In the genomic region with DNA sequence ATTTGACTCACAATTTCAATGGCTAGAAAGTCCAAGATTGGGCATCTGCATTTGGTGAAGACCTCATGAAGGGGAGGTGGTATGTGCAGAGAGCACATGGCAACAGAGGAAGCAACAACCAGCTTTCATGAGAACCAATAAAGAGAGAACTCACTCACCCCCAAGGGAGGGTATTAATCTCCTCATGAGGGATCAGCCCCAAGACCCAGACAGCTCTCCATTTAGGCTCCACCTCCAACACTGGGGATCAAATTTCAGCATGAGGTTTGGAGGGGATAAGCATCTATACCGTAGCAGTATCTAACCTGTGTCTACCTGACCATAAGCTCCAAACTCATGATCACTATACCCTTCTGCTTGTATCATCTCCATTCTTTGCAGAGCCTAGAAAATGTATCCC, we compare ENCODE assay signal across 18 cellular contexts. TPM values are rescaled to one million over a fixed set of nuclear protein-coding genes. Genes with fewer than 3 reads are reported as not detected.
A peak's percentile ranks its signal among the peaks of the same experiment; 100 is the strongest.
DNase-seq lines count a peak whose midpoint lies in the region; ATAC-seq, FAIRE-seq and TF ChIP-seq lines count a peak whose summit lies in the region.
"Had no signal": no experiment of that assay in that cellular context is flagged by ENCODE, and none has a peak within 500 bp of the region (broad histone marks: within the 10 kb centered on the region; RNA-seq: fewer than 3 reads in every experiment).

No MANE protein-coding gene starts in this region.

- BruUV-seq in K562 (replicated peaks; lab: Mats Ljungman, UMichigan): no TSS peak

- peak overlapping the region; percentile 22; the same call in 1 of the 2 replicates for H2AFZ ChIP-seq in K562 (ENCODE audit: low read depth, low read length)
- H2AFZ ChIP-seq: GM23248 had no signal

- H3K27me3 Mint-ChIP-seq in T-helper 17 cell: peaks cover 49% of the 10 kb centered on the region

- H3K4me1 ChIP-seq in K562 (replicated peaks in 1 of 2; ENCODE audit: control insufficient read depth in 2 of 2, insufficient read depth in 2 of 2, low read length in 2 of 2): peaks cover 0 to 4% of the 10 kb centered on the region in 2 experiments; a peak in 2 of 5 replicates

- no peak overlapping the region for H3K27ac Mint-ChIP-seq in T-helper 17 cell
- H3K27ac Mint-ChIP-seq: IgD-negative memory B cell had no signal

- no peak overlapping the region for H3K4me3 ChIP-seq in K562
- H3K4me3 ChIP-seq: GM23248 had no signal

- DNase-seq in NCI-H2171 treated with DMSO at 0.1 percent for 48 hours (lab: John Stamatoyannopoulos, UW) (peak; percentile 11), NCI-H2171 (lab: John Stamatoyannopoulos, UW) (no peak), NCI-H1436 (lab: John Stamatoyannopoulos, UW) (peak; percentile 71), K562 (ENCODE audit: extremely low read depth in 1 of 4, low spot score in 3 of 4) (no peak), H54 (ENCODE audit: insufficient read length, low spot score) (no peak), T-helper 17 cell (no peak)
- DNase-seq: C1 segment of cervical spinal cord, DMS79, GM23248, NCI-H1048, NCI-H1694 treated with DMSO at 0.1 percent for 48 hours, NCI-H510A treated with DMSO at 0.1 percent for 48 hours, SIG-M5, T-helper 2 cell had no signal

- CTCF ChIA-PET in K562 (lab: Yijun Ruan, JAX; ENCODE audit: low intra/inter-chr PET ratio): no interaction called here

- no peak for TF ChIP-seq POLR2A in K562 (conservative IDR thresholded peaks at IDR 0.05)
- TF ChIP-seq POLR2A in H54 (IDR thresholded peaks at IDR 0.05; ENCODE audit: low read depth, low read length): no peak

- peaks cover 2% of the 10 kb centered on the region for H3K36me3 Mint-ChIP-seq in T-helper 17 cell (ENCODE audit: low read depth)

- no peaks in the 10 kb centered on the region for H3K9me1 ChIP-seq in K562 (ENCODE audit: control insufficient read depth, insufficient read depth, low read length)

- intact Hi-C loops in K562 (cut with micrococcal nuclease): no loop called here

- no peak overlapping the region for H3K27ac ChIP-seq in K562 (ENCODE audit: extremely low read depth, low read depth, low read length)
- H3K27ac ChIP-seq: GM23248 had no signal

- H4K20me1 ChIP-seq in K562 (replicated peaks; ENCODE audit: control insufficient read depth, insufficient read depth, low read length): no peaks in the 10 kb centered on the region

- H3K27me3 ChIP-seq in K562 (ENCODE audit: control insufficient read depth in 2 of 2, insufficient read depth in 2 of 2, low read length in 2 of 2): no peaks in the 10 kb centered on the region

- FAIRE-seq in K562 (lab: Jason Lieb, UNC) (no peak), H54 (lab: Jason Lieb, UNC) (no peak)
- FAIRE-seq: GM12891 had no signal

- H3K4me2 ChIP-seq in K562 (ENCODE audit: insufficient read depth, low read length): no peak overlapping the region

- H3K4me1 Mint-ChIP-seq in T-helper 17 cell: no peaks in the 10 kb centered on the region
- H3K4me1 Mint-ChIP-seq: IgD-negative memory B cell had no signal

- POLR2A ChIA-PET in K562 (lab: Yijun Ruan, JAX): interaction anchor here (0.6 kb wide), 2 partner anchors 76 to 454 kb away, joined by 3 to 4 read pairs; no protein-coding TSS in a partner anchor

- TF ChIP-seq CTCF in K562 (IDR thresholded peaks at IDR 0.05 in 2 of 3, conservative IDR thresholded peaks at IDR 0.05 in 1 of 3; ENCODE audit: insufficient read depth in 2 of 3, low read depth in 1 of 3, low read length in 3 of 3): no peak

- in situ Hi-C loops in K562 (cut with MboI): no loop called here

- H3K36me3 ChIP-seq in K562 (ENCODE audit: control insufficient read depth, insufficient read depth, low read length): no peaks in the 10 kb centered on the region

- no peak for TF ChIP-seq EP300 in K562 (IDR thresholded peaks at IDR 0.05; ENCODE audit: low read length)

- 0% methylated on average over 1 of the region's 1 CpG for WGBS in K562 (ENCODE audit: insufficient coverage, low coverage, missing lambda C conversion rate)

- no peak for TF ChIP-seq RAD21 in K562 (CRISPR knock-in tag; conservative IDR thresholded peaks at IDR 0.05 in 1 of 2, IDR thresholded peaks at IDR 0.05 in 1 of 2)

- no peak overlapping the region for H3K9ac ChIP-seq in K562 (ENCODE audit: insufficient read depth in 1 of 2, low read depth in 2 of 2, low read length in 2 of 2)
- H3K9ac ChIP-seq: GM23248 had no signal

- H3K79me2 ChIP-seq in K562 (ENCODE audit: control insufficient read depth, insufficient read depth, low read length): no peaks in the 10 kb centered on the region

- H3K9me3 ChIP-seq in K562 (replicated peaks; ENCODE audit: control insufficient read depth, insufficient read depth, low read depth, low read length) (no peaks in the 10 kb centered on the region), T-helper 17 cell (ENCODE audit: control insufficient read depth, low read length, poor library complexity, severe bottlenecking) (no peaks in the 10 kb centered on the region)

- peak; percentile 69 for ATAC-seq in K562
- no peak for ATAC-seq in T-helper 17 cell
- no peak for ATAC-seq in GM19324 (IDR thresholded peaks at IDR 0.05; ENCODE audit: low FRiP score, unreplicated experiment)
- no peak for ATAC-seq in HG02798 (IDR thresholded peaks at IDR 0.05; ENCODE audit: poor library complexity, unreplicated experiment)

- no peak overlapping the region for H3K4me3 Mint-ChIP-seq in T-helper 17 cell
- H3K4me3 Mint-ChIP-seq: IgD-negative memory B cell had no signal

TF ChIP-seq in K562, 482 proteins besides CTCF, POLR2A, EP300 and RAD21:
- TF ChIP-seq MEIS2 (IDR thresholded peaks at IDR 0.05; ENCODE audit: partially characterized antibody): peak; percentile 6
- TF ChIP-seq, protein P1, sequence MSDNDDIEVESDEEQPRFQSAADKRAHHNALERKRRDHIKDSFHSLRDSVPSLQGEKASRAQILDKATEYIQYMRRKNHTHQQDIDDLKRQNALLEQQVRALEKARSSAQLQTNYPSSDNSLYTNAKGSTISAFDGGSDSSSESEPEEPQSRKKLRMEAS (CRISPR knock-in tag; IDR thresholded peaks at IDR 0.05): no peak

RNA-seq across cellular contexts. Expression of gene TBC1D19, which starts 9.3 kb away (rescaled TPM):
- total RNA-seq in K562 (2011; cell fraction: chromatin; rRNA removed; ENCODE audit: low replicate concordance): 8.4 and 24.8 TPM in 2 replicates
- total RNA-seq in K562 (2011; cell fraction: nucleolus; rRNA removed): 4.7 and 5.9 TPM in 2 replicates
- total RNA-seq in K562 (2011; cell fraction: nucleoplasm; rRNA removed): 6.4 and 7.8 TPM in 2 replicates
- total RNA-seq in K562 (2014; rRNA removed) (2.9 and 3.6 TPM in 2 replicates), K562 (2014; rRNA removed; fragmentation: Illumina TruSeq; extraction: Trizol) (4.9 and 6.2 TPM in 2 replicates), K562 (2015; rRNA removed; fragmentation: Illumina TruSeq; extraction: Trizol) (4.9 and 5.6 TPM in 2 replicates), K562 (2021) (3.2 and 3.5 TPM in 2 replicates), T-helper 17 cell (1 to 10 TPM; 7.5 to 9.9 TPM)
- polyA plus RNA-seq in K562 (2011; rRNA removed) (3.7 and 4.7 TPM in 2 replicates), K562 (2014; fragmentation: Illumina TruSeq; extraction: Trizol) (3.1 and 3.7 TPM in 2 replicates), K562 (2014; fragmentation: Nextera tagmentation; extraction: Ambion mirVana) (1 to 10 TPM in 1 of 2 experiments, under 1 TPM in 1; 0.73 to 1.1 TPM), K562 (2014; rRNA removed) (2.8 and 4.7 TPM in 2 replicates)
- 1.1 and 2.6 TPM in 2 replicates for polyA plus RNA-seq in K562 (2011; cell fraction: cytosol; rRNA removed)
- 2.6 and 4.7 TPM in 2 replicates for polyA plus RNA-seq in K562 (2011; cell fraction: nucleus; rRNA removed)
- polyA plus RNA-seq in K562 (2012): 1.8 and 3.9 TPM in 2 replicates
- 6.9 and 8.8 TPM in 2 replicates for polyA minus RNA-seq in K562 (2011; rRNA and poly(A)+ RNA removed)
- 2.2 and 3.5 TPM in 2 replicates for polyA minus RNA-seq in K562 (2011; cell fraction: cytosol; rRNA and poly(A)+ RNA removed)
- polyA minus RNA-seq in K562 (2011; cell fraction: nucleus; rRNA and poly(A)+ RNA removed): 8.5 and 17.3 TPM in 2 replicates

Comparison
In these comparisons a context has a peak if more than half of its experiments do, and no peak if none do; other contexts are left out.
1. DNase-seq: peak in NCI-H2171 treated with DMSO at 0.1 percent for 48 hours (single experiment) and NCI-H1436 (single experiment); none in NCI-H2171 (single experiment), K562 (0 of 4), H54 (single experiment) and T-helper 17 cell (0 of 3).